Comparison of ENCODE assay signal across 15 cellular contexts in genomic region chr2:101551489-101551888, GRCh38.
"Had no signal": no experiment of that assay in that cellular context is flagged by ENCODE, and none has a peak within 500 bp of the region (broad histone marks: within the 10 kb centered on the region; RNA-seq: fewer than 3 reads in every experiment).

No MANE protein-coding gene starts in this region.

- DNase-seq: activated CD4-positive, alpha-beta T cell treated with anti-CD3 and anti-CD28 coated beads for 1 hour; activated T-cell treated with anti-CD3 and anti-CD28 coated beads, Interleukin-2, amount 50 U/mL, for 72 hours; aorta; dorsolateral prefrontal cortex; heart left ventricle; mammary epithelial cell; Right ventricle myocardium superior; sigmoid colon; stimulated activated CD4-positive, alpha-beta T cell treated with anti-CD3 and anti-CD28 coated beads, Interleukin-2, amount 100 ng/mL, for 24 hours had no signal

- H3K27me3 Mint-ChIP-seq: activated naive CD8-positive, alpha-beta T cell; stimulated activated naive CD8-positive, alpha-beta T cell treated with anti-CD3 and anti-CD28 coated beads, Interleukin-15, Interleukin-2, amounts not matched to agents 100 ng/mL and 50 ng/mL, for 24 hours had no signal

- FAIRE-seq: frontal cortex had no signal

- ATAC-seq: activated T-cell treated with anti-CD3 and anti-CD28 coated beads, Interleukin-2, amount 50 U/mL, for 72 hours; heart left ventricle; natural killer cell treated with Interleukin-12 subunit alpha and Interleukin-12 subunit beta and Interleukin-15 and Interleukin-18, amount 100 ng/mL, for 72 hours had no signal

- H3K4me1 ChIP-seq: breast epithelium had no signal

- H3K9me3 ChIP-seq: breast epithelium, heart left ventricle, sigmoid colon, thoracic aorta had no signal

- H3K4me3 ChIP-seq: breast epithelium, dorsolateral prefrontal cortex, heart left ventricle, sigmoid colon, thoracic aorta had no signal

- H3K36me3 Mint-ChIP-seq: activated naive CD8-positive, alpha-beta T cell; natural killer cell treated with Interleukin-12 subunit alpha and Interleukin-12 subunit beta and Interleukin-15 and Interleukin-18, amount 100 ng/mL, for 72 hours had no signal

- H3K27ac Mint-ChIP-seq: activated naive CD8-positive, alpha-beta T cell; activated T-cell treated with anti-CD3 and anti-CD28 coated beads, Interleukin-2, amount 50 U/mL, for 72 hours; stimulated activated naive CD8-positive, alpha-beta T cell treated with anti-CD3 and anti-CD28 coated beads, Interleukin-15, Interleukin-2, amounts not matched to agents 100 ng/mL and 50 ng/mL, for 24 hours had no signal

- H3K36me3 ChIP-seq: breast epithelium, heart left ventricle, sigmoid colon, thoracic aorta had no signal

- H3K27me3 ChIP-seq: breast epithelium, dorsolateral prefrontal cortex, heart left ventricle, sigmoid colon had no signal

- H3K9me3 Mint-ChIP-seq: activated T-cell treated with anti-CD3 and anti-CD28 coated beads, Interleukin-2, amount 50 U/mL, for 72 hours; natural killer cell treated with Interleukin-12 subunit alpha and Interleukin-12 subunit beta and Interleukin-15 and Interleukin-18, amount 100 ng/mL, for 72 hours; stimulated activated naive CD8-positive, alpha-beta T cell treated with anti-CD3 and anti-CD28 coated beads, Interleukin-15, Interleukin-2, amounts not matched to agents 100 ng/mL and 50 ng/mL, for 24 hours had no signal

- H3K4me3 Mint-ChIP-seq: activated naive CD8-positive, alpha-beta T cell; natural killer cell treated with Interleukin-12 subunit alpha and Interleukin-12 subunit beta and Interleukin-15 and Interleukin-18, amount 100 ng/mL, for 72 hours; stimulated activated naive CD8-positive, alpha-beta T cell treated with anti-CD3 and anti-CD28 coated beads, Interleukin-15, Interleukin-2, amounts not matched to agents 100 ng/mL and 50 ng/mL, for 24 hours had no signal

- H3K27ac ChIP-seq: breast epithelium, dorsolateral prefrontal cortex, heart left ventricle, sigmoid colon, thoracic aorta had no signal
